In genomic region chr12:65532744-65533143, GRCh38 we compare ENCODE assay signal across 14 cellular contexts.
A peak's percentile ranks its signal among the peaks of the same experiment; 100 is the strongest.
DNase-seq lines count a peak whose midpoint lies in the region; ATAC-seq, FAIRE-seq and TF ChIP-seq lines count a peak whose summit lies in the region.
"Had no signal": no experiment of that assay in that cellular context is flagged by ENCODE, and none has a peak within 500 bp of the region (broad histone marks: within the 10 kb centered on the region; RNA-seq: fewer than 3 reads in every experiment).

No MANE protein-coding gene starts in this region.

- H3K4me3 ChIP-seq in RWPE2 (ENCODE audit: severe bottlenecking) (no peak overlapping the region), sigmoid colon (no peak overlapping the region)
- H3K4me3 ChIP-seq: cardiac muscle cell, heart left ventricle had no signal

- no peak for TF ChIP-seq EP300 in sigmoid colon (IDR thresholded peaks at IDR 0.05)

- H3K27me3 Mint-ChIP-seq in glutamatergic neuron (ENCODE audit: unreplicated experiment) = no peaks in the 10 kb centered on the region
- H3K27me3 Mint-ChIP-seq: activated CD8-positive, alpha-beta memory T cell treated with anti-CD3 and anti-CD28 coated beads, Interleukin-2, amount 10 ng/mL, durations not matched to agents 7 days and 5 days had no signal

- peaks cover 2% of the 10 kb centered on the region for H3K9me3 Mint-ChIP-seq in glutamatergic neuron (ENCODE audit: unreplicated experiment)
- H3K9me3 Mint-ChIP-seq: natural killer cell treated with Interleukin-12 subunit alpha and Interleukin-12 subunit beta and Interleukin-15 and Interleukin-18, amount 100 ng/mL, for 72 hours had no signal

- intact Hi-C loops in sigmoid colon (cut with DNase I) = loop anchor here (10.0 kb wide), 2 partner anchors 228 to 368 kb away; partner anchors contain the start of gene LEMD3

- H3K27me3 ChIP-seq in RWPE2 (ENCODE audit: insufficient read depth, poor library complexity, severe bottlenecking) (no peaks in the 10 kb centered on the region), sigmoid colon (peaks cover 0 to 5% (median 0%) of the 10 kb centered on the region in 3 donors)
- H3K27me3 ChIP-seq: cardiac muscle cell, heart left ventricle had no signal

- no peaks in the 10 kb centered on the region for H3K36me3 ChIP-seq in RWPE2 (ENCODE audit: low read depth)
- H3K36me3 ChIP-seq in sigmoid colon = no peaks in the 10 kb centered on the region
- H3K36me3 ChIP-seq: cardiac muscle cell, heart left ventricle had no signal

- peak; percentile 16 for FAIRE-seq in A204.1 (lab: Jason Lieb, UNC)

- H3K36me3 Mint-ChIP-seq in glutamatergic neuron (ENCODE audit: unreplicated experiment) = no peaks in the 10 kb centered on the region
- H3K36me3 Mint-ChIP-seq: activated CD8-positive, alpha-beta memory T cell treated with anti-CD3 and anti-CD28 coated beads, Interleukin-2, amount 10 ng/mL, durations not matched to agents 7 days and 5 days; natural killer cell treated with Interleukin-12 subunit alpha and Interleukin-12 subunit beta and Interleukin-15 and Interleukin-18, amount 100 ng/mL, for 72 hours had no signal

- 75 to 80% methylated on average over 5 of the region's 5 CpGs for WGBS in sigmoid colon, 2 donors

- no peak for TF ChIP-seq POLR2A in sigmoid colon (IDR thresholded peaks at IDR 0.05)

- H3K27ac Mint-ChIP-seq in glutamatergic neuron (ENCODE audit: unreplicated experiment) = peak overlapping the region; percentile 57
- H3K27ac Mint-ChIP-seq: activated CD8-positive, alpha-beta memory T cell treated with anti-CD3 and anti-CD28 coated beads, Interleukin-2, amount 10 ng/mL, durations not matched to agents 7 days and 5 days; natural killer cell treated with Interleukin-12 subunit alpha and Interleukin-12 subunit beta and Interleukin-15 and Interleukin-18, amount 100 ng/mL, for 72 hours had no signal

- no peaks in the 10 kb centered on the region for H3K9me3 ChIP-seq in RWPE2 (ENCODE audit: severe bottlenecking)
- no peaks in the 10 kb centered on the region for H3K9me3 ChIP-seq in sigmoid colon

- peaks cover 4% of the 10 kb centered on the region for H3K4me1 Mint-ChIP-seq in glutamatergic neuron (ENCODE audit: low read depth, unreplicated experiment)
- H3K4me1 Mint-ChIP-seq: activated CD8-positive, alpha-beta memory T cell treated with anti-CD3 and anti-CD28 coated beads, Interleukin-2, amount 10 ng/mL, durations not matched to agents 7 days and 5 days had no signal

- H3K4me1 ChIP-seq in RWPE2 (ENCODE audit: insufficient read depth, poor library complexity, severe bottlenecking) (peaks cover 36% of the 10 kb centered on the region), sigmoid colon (peaks cover 0 to 17% (median 9%) of the 10 kb centered on the region in 4 donors)

- no peak for TF ChIP-seq CTCF in RWPE2 (IDR thresholded peaks at IDR 0.05; ENCODE audit: poor library complexity, severe bottlenecking)
- no peak for TF ChIP-seq CTCF in glutamatergic neuron (IDR thresholded peaks at IDR 0.05; ENCODE audit: partially characterized antibody, unreplicated experiment)
- no peak for TF ChIP-seq CTCF in sigmoid colon (IDR thresholded peaks at IDR 0.05)

- H3K27ac ChIP-seq in RWPE2 (ENCODE audit: poor library complexity, severe bottlenecking) (peak overlapping the region; percentile 96), sigmoid colon (no peak overlapping the region)
- H3K27ac ChIP-seq: cardiac muscle cell had no signal

- DNase-seq in HCEC 1CT (peak; percentile 58), RWPE2 (ENCODE audit: low spot score) (no peak), glutamatergic neuron (peak; percentile 34), sigmoid colon (no peak)
- DNase-seq in central memory CD4-positive, alpha-beta T cell = no peak
- DNase-seq: activated CD8-positive, alpha-beta memory T cell treated with anti-CD3 and anti-CD28 coated beads, Interleukin-2, amount 10 ng/mL, durations not matched to agents 7 days and 5 days; C1 segment of cervical spinal cord; heart left ventricle; NCI-H2029 treated with DMSO at 0.1 percent for 48 hours had no signal

- ATAC-seq in RWPE2 (ENCODE audit: low read depth) (peak; percentile 3; the same call in 1 of the 3 replicates), GM19463 (IDR thresholded peaks at IDR 0.05; ENCODE audit: unreplicated experiment) (no peak)
- ATAC-seq in activated CD4-positive, CD25-positive, alpha-beta regulatory T cell treated with anti-CD3 and anti-CD28 coated beads, Interleukin-2, amount 50 U/mL, for 24 hours = no peak
- ATAC-seq: activated CD8-positive, alpha-beta memory T cell treated with anti-CD3 and anti-CD28 coated beads, Interleukin-2, amount 10 ng/mL, durations not matched to agents 7 days and 5 days; natural killer cell treated with Interleukin-12 subunit alpha and Interleukin-12 subunit beta and Interleukin-15 and Interleukin-18, amount 100 ng/mL, for 72 hours had no signal

- H3K4me3 Mint-ChIP-seq in glutamatergic neuron (ENCODE audit: unreplicated experiment) = no peak overlapping the region
- H3K4me3 Mint-ChIP-seq: activated CD8-positive, alpha-beta memory T cell treated with anti-CD3 and anti-CD28 coated beads, Interleukin-2, amount 10 ng/mL, durations not matched to agents 7 days and 5 days; natural killer cell treated with Interleukin-12 subunit alpha and Interleukin-12 subunit beta and Interleukin-15 and Interleukin-18, amount 100 ng/mL, for 72 hours had no signal

Comparison
In these comparisons a context has a peak if more than half of its experiments do, and no peak if none do; other contexts are left out.
1. DNase-seq: peak in HCEC 1CT (single experiment) and glutamatergic neuron (single experiment); none in RWPE2 (single experiment), sigmoid colon (single experiment) and central memory CD4-positive, alpha-beta T cell (single experiment).